In genomic region chr10:131137223-131137622, GRCh38 we compare ENCODE assay signal across 17 cellular contexts.
DNase-seq lines count a peak whose midpoint lies in the region; ATAC-seq and TF ChIP-seq lines count a peak whose summit lies in the region.
"Had no signal": no experiment of that assay in that cellular context is flagged by ENCODE, and none has a peak within 500 bp of the region (broad histone marks: within the 10 kb centered on the region; RNA-seq: fewer than 3 reads in every experiment).

No MANE protein-coding gene starts in this region.

- no peak overlapping the region for H2BK5ac ChIP-seq in neuronal stem cell (ENCODE audit: low read length)

- H2BK120ac ChIP-seq in neuronal stem cell (ENCODE audit: low read depth, low read length): no peak overlapping the region

- H3K9ac ChIP-seq in BLaER1 (no peak overlapping the region), neuronal stem cell (ENCODE audit: low read depth, low read length, poor library complexity) (no peak overlapping the region)
- H3K9ac ChIP-seq: BLaER1 treated with 17β-estradiol and CSF1 and Interleukin-3, amounts not matched to agents 10 nM and 100 nM had no signal

- no peak for DNase-seq in neuronal stem cell (ENCODE audit: low spot score)
- DNase-seq in posterior vena cava (ENCODE audit: low spot score): peak; percentile 70
- DNase-seq in T-helper 2 cell: no peak
- no peak for DNase-seq in esophagus muscularis mucosa (ENCODE audit: extremely low spot score)
- DNase-seq in left colon: no peak
- DNase-seq: CD4-positive, alpha-beta T cell; DMS 273 treated with DMSO at 0.1 percent for 48 hours; DMS79; EL; GDM1; H9 had no signal

- no peak overlapping the region for H2BK15ac ChIP-seq in neuronal stem cell (ENCODE audit: low read length)

- H3K4me3 ChIP-seq in BLaER1 (no peak overlapping the region), neuronal stem cell (ENCODE audit: low read length in 2 of 2) (no peak overlapping the region), esophagus muscularis mucosa (no peak overlapping the region)
- H3K4me3 ChIP-seq: BLaER1 treated with 17β-estradiol and CSF1 and Interleukin-3, amounts not matched to agents 10 nM and 100 nM; GM12878; GM23338 had no signal

- no peak overlapping the region for H3K23ac ChIP-seq in neuronal stem cell (ENCODE audit: low read depth, low read length, poor library complexity)

- TF ChIP-seq POLR2A in esophagus muscularis mucosa (IDR thresholded peaks at IDR 0.05; ENCODE audit: low read depth): no peak

- H4K91ac ChIP-seq in neuronal stem cell (ENCODE audit: low read depth, low read length, poor library complexity): no peak overlapping the region

- H2AFZ ChIP-seq in neuronal stem cell (ENCODE audit: low read length): no peak overlapping the region
- H2AFZ ChIP-seq: GM23338 had no signal

- WGBS in neuronal stem cell (ENCODE audit: extremely low coverage in 2 of 2, insufficient read length in 2 of 2, insufficient replicate concordance in 1 of 2), 2 donors: no CpG with 5 or more reads among the region's 17 CpGs
- WGBS in esophagus muscularis mucosa: 68% methylated on average over 15 of the region's 17 CpGs

- no peak overlapping the region for H3K4me2 ChIP-seq in BLaER1
- H3K4me2 ChIP-seq in neuronal stem cell (ENCODE audit: insufficient read depth, low read length, poor library complexity, severe bottlenecking): no peak overlapping the region
- H3K4me2 ChIP-seq: BLaER1 treated with 17β-estradiol and CSF1 and Interleukin-3, amounts not matched to agents 10 nM and 100 nM; GM23338 had no signal

- no peak for ATAC-seq in left colon
- ATAC-seq: GM12878, GM23338, HCT116 had no signal

- peak overlapping the region; percentile 72 for H2AK5ac ChIP-seq in neuronal stem cell (ENCODE audit: low read depth, low read length)

- H3K14ac ChIP-seq in neuronal stem cell (ENCODE audit: low read length): no peak overlapping the region

- H3K4me1 ChIP-seq in BLaER1: peaks cover 40% of the 10 kb centered on the region
- peaks cover 0 to 2% of the 10 kb centered on the region in 2 donors for H3K4me1 ChIP-seq in neuronal stem cell (ENCODE audit: control insufficient read depth in 2 of 2, insufficient read depth in 1 of 2, low read depth in 1 of 2, low read length in 2 of 2)
- H3K4me1 ChIP-seq in esophagus muscularis mucosa: peaks cover 0 to 4% (median under 1%) of the 10 kb centered on the region in 4 donors

- H2BK12ac ChIP-seq in neuronal stem cell (ENCODE audit: low read length): no peak overlapping the region

- intact Hi-C loops in posterior vena cava (cut with DNase I): no loop called here
- intact Hi-C loops in esophagus muscularis mucosa (cut with DNase I): no loop called here
- intact Hi-C loops in left colon (cut with DNase I, micrococcal nuclease): no loop called here

- H4K8ac ChIP-seq in neuronal stem cell (ENCODE audit: low read depth, low read length): no peak overlapping the region

- H3K79me1 ChIP-seq in neuronal stem cell (ENCODE audit: low read depth, low read length): no peaks in the 10 kb centered on the region

- H3K27me3 ChIP-seq in BLaER1 (no peaks in the 10 kb centered on the region), neuronal stem cell (ENCODE audit: control insufficient read depth in 3 of 3, insufficient read depth in 3 of 3, low read depth in 1 of 3, low read length in 3 of 3) (peaks cover 0 to 4% (median 0%) of the 10 kb centered on the region in 3 experiments), esophagus muscularis mucosa (peaks cover 0 to 58% (median 2%) of the 10 kb centered on the region in 4 donors)

- H3K9me3 ChIP-seq in BLaER1 (no peaks in the 10 kb centered on the region), neuronal stem cell (replicated peaks in 1 of 2; ENCODE audit: control insufficient read depth in 2 of 2, insufficient read depth in 1 of 2, low read depth in 1 of 2, low read length in 2 of 2) (no peaks in the 10 kb centered on the region), esophagus muscularis mucosa (no peaks in the 10 kb centered on the region)
- H3K9me3 ChIP-seq: BLaER1 treated with 17β-estradiol and CSF1 and Interleukin-3, amounts not matched to agents 10 nM and 100 nM had no signal

- H3K4ac ChIP-seq in neuronal stem cell (ENCODE audit: low read length): no peak overlapping the region

- TF ChIP-seq CTCF in esophagus muscularis mucosa (IDR thresholded peaks at IDR 0.05): no peak

- H4K20me1 ChIP-seq in BLaER1: no peaks in the 10 kb centered on the region

- H3K36me3 ChIP-seq in BLaER1: peaks cover 67% of the 10 kb centered on the region
- no peaks in the 10 kb centered on the region for H3K36me3 ChIP-seq in neuronal stem cell (replicated peaks in 1 of 2; ENCODE audit: control insufficient read depth in 2 of 2, insufficient read depth in 2 of 2, low read length in 2 of 2)
- no peaks in the 10 kb centered on the region for H3K36me3 ChIP-seq in esophagus muscularis mucosa

- 0 out of 2 replicates have a peak overlapping the region, but pooled peaks have one; percentile 33 for H3K27ac ChIP-seq in BLaER1
- H3K27ac ChIP-seq in neuronal stem cell (replicated peaks; ENCODE audit: low read length): no peak overlapping the region
- H3K27ac ChIP-seq in esophagus muscularis mucosa (replicated peaks in 1 of 4): no peak overlapping the region
- H3K27ac ChIP-seq: 22Rv1; BLaER1 treated with 17β-estradiol and CSF1 and Interleukin-3, amounts not matched to agents 10 nM and 100 nM had no signal

- H3K18ac ChIP-seq in neuronal stem cell (ENCODE audit: low read length): peak overlapping the region; percentile 79

- TF ChIP-seq EP300 in esophagus muscularis mucosa (IDR thresholded peaks at IDR 0.05): no peak
